Comparison of ENCODE assay signal across 17 cellular contexts in genomic region chr10:78116451-78116850, GRCh38.
DNase-seq lines count a peak whose midpoint lies in the region; ATAC-seq and TF ChIP-seq lines count a peak whose summit lies in the region.
"Had no signal": no experiment of that assay in that cellular context is flagged by ENCODE, and none has a peak within 500 bp of the region (broad histone marks: within the 10 kb centered on the region; RNA-seq: fewer than 3 reads in every experiment).

No MANE protein-coding gene starts in this region.

- no peak overlapping the region for H3K4me3 ChIP-seq in neural progenitor cell
- H3K4me3 ChIP-seq in CD8-positive, alpha-beta T cell (ENCODE audit: low read depth, low read length) = no peak overlapping the region
- H3K4me3 ChIP-seq in smooth muscle cell = no peak overlapping the region
- H3K4me3 ChIP-seq: BLaER1 treated with 17β-estradiol and CSF1 and Interleukin-3, amounts not matched to agents 10 nM and 100 nM; GM23248 had no signal

- peak; percentile 58 for DNase-seq in NCI-H2171 treated with DMSO at 0.1 percent for 48 hours (lab: John Stamatoyannopoulos, UW)
- DNase-seq in NCI-H2171 (lab: John Stamatoyannopoulos, UW) = no peak
- DNase-seq in NCI-H82 treated with DMSO at 0.1 percent for 48 hours (lab: John Stamatoyannopoulos, UW; ENCODE audit: unreplicated experiment) = peak; percentile 68
- DNase-seq in neural progenitor cell (ENCODE audit: low spot score) = no peak
- DNase-seq in glutamatergic neuron = no peak
- DNase-seq in CD8-positive, alpha-beta T cell = no peak
- no peak for DNase-seq in smooth muscle cell (lab: John Stamatoyannopoulos, UW; ENCODE audit: unreplicated experiment)
- DNase-seq: CD8-positive, alpha-beta memory T cell; COR-L47; DMS153; DMS79; GDM1; GM23248; H7; IMR-90 had no signal

- H3K36me3 Mint-ChIP-seq in neural progenitor cell (no peaks in the 10 kb centered on the region), glutamatergic neuron (ENCODE audit: unreplicated experiment) (peaks cover 5% of the 10 kb centered on the region)
- H3K36me3 Mint-ChIP-seq in CD8-positive, alpha-beta T cell = no peaks in the 10 kb centered on the region
- H3K36me3 Mint-ChIP-seq: CD8-positive, alpha-beta memory T cell had no signal

- H3K9me3 ChIP-seq in neural progenitor cell (ENCODE audit: low read depth) (no peaks in the 10 kb centered on the region), smooth muscle cell (replicated peaks; ENCODE audit: low read depth) (no peaks in the 10 kb centered on the region)
- H3K9me3 ChIP-seq in CD8-positive, alpha-beta T cell (ENCODE audit: low read length) = no peaks in the 10 kb centered on the region

- POLR2A ChIA-PET in CD8-positive, alpha-beta T cell (lab: Charles Lee) = no interaction called here

- 89% methylated on average over 2 of the region's 2 CpGs for WGBS in smooth muscle cell (ENCODE audit: low lambda C conversion rate)

- intact Hi-C loops in CD8-positive, alpha-beta T cell (cut with DNase I, micrococcal nuclease) = no loop called here

- H3K4me1 Mint-ChIP-seq in neural progenitor cell (no peaks in the 10 kb centered on the region), glutamatergic neuron (ENCODE audit: low read depth, unreplicated experiment) (no peaks in the 10 kb centered on the region)
- no peaks in the 10 kb centered on the region for H3K4me1 Mint-ChIP-seq in CD8-positive, alpha-beta T cell (ENCODE audit: low read depth)
- H3K4me1 Mint-ChIP-seq: B cell; CD8-positive, alpha-beta memory T cell had no signal

- H4K20me1 ChIP-seq in neural progenitor cell (ENCODE audit: low read depth) (no peaks in the 10 kb centered on the region), smooth muscle cell (ENCODE audit: low read depth) (no peaks in the 10 kb centered on the region)
- H4K20me1 ChIP-seq: BLaER1 treated with 17β-estradiol and CSF1 and Interleukin-3, amounts not matched to agents 10 nM and 100 nM had no signal

- H3K27me3 Mint-ChIP-seq in neural progenitor cell (ENCODE audit: insufficient read depth, low read depth) = peaks cover 3% of the 10 kb centered on the region
- H3K27me3 Mint-ChIP-seq in glutamatergic neuron (ENCODE audit: unreplicated experiment) = no peaks in the 10 kb centered on the region
- H3K27me3 Mint-ChIP-seq in CD8-positive, alpha-beta T cell (ENCODE audit: low read depth) = peaks cover 16% of the 10 kb centered on the region

- H3K4me2 ChIP-seq in neural progenitor cell (no peak overlapping the region), smooth muscle cell (no peak overlapping the region)
- H3K4me2 ChIP-seq: BLaER1 treated with 17β-estradiol and CSF1 and Interleukin-3, amounts not matched to agents 10 nM and 100 nM had no signal

- H3F3A ChIP-seq in neural progenitor cell (ENCODE audit: low read depth) (no peaks in the 10 kb centered on the region), smooth muscle cell (ENCODE audit: low read depth) (no peaks in the 10 kb centered on the region)

- no peaks in the 10 kb centered on the region for H3K4me1 ChIP-seq in neural progenitor cell
- H3K4me1 ChIP-seq in CD8-positive, alpha-beta T cell (ENCODE audit: insufficient read depth, low read length) = no peaks in the 10 kb centered on the region
- H3K4me1 ChIP-seq in smooth muscle cell (ENCODE audit: low read depth) = no peaks in the 10 kb centered on the region
- H3K4me1 ChIP-seq: BLaER1 treated with 17β-estradiol and CSF1 and Interleukin-3, amounts not matched to agents 10 nM and 100 nM had no signal

- H3K9ac ChIP-seq in neural progenitor cell (no peak overlapping the region), smooth muscle cell (ENCODE audit: low read depth) (no peak overlapping the region)
- H3K9ac ChIP-seq: BLaER1 treated with 17β-estradiol and CSF1 and Interleukin-3, amounts not matched to agents 10 nM and 100 nM; GM23248 had no signal

- H2AFZ ChIP-seq in neural progenitor cell (replicated peaks) = peak overlapping the region; percentile 4
- no peak overlapping the region for H2AFZ ChIP-seq in smooth muscle cell (ENCODE audit: low read depth)
- H2AFZ ChIP-seq: GM23248 had no signal

- TF ChIP-seq CTCF in neural progenitor cell (IDR thresholded peaks at IDR 0.05) = no peak
- no peak for TF ChIP-seq CTCF in glutamatergic neuron (IDR thresholded peaks at IDR 0.05; ENCODE audit: partially characterized antibody, unreplicated experiment)
- no peak for TF ChIP-seq CTCF in CD8-positive, alpha-beta T cell (IDR thresholded peaks at IDR 0.05)
- no peak for TF ChIP-seq CTCF in smooth muscle cell (IDR thresholded peaks at IDR 0.05; ENCODE audit: borderline replicate concordance, insufficient read depth, poor library complexity, severe bottlenecking)

- no peak for ATAC-seq in CD8-positive, alpha-beta T cell

- no peaks in the 10 kb centered on the region for H3K79me2 ChIP-seq in neural progenitor cell (ENCODE audit: low read depth)
- no peaks in the 10 kb centered on the region for H3K79me2 ChIP-seq in smooth muscle cell (ENCODE audit: low read depth)

- H3K27ac Mint-ChIP-seq in neural progenitor cell = no peak overlapping the region
- H3K27ac Mint-ChIP-seq in glutamatergic neuron (ENCODE audit: unreplicated experiment) = no peak overlapping the region
- H3K27ac Mint-ChIP-seq in CD8-positive, alpha-beta T cell = no peak overlapping the region
- H3K27ac Mint-ChIP-seq: B cell had no signal

- CTCF ChIA-PET in CD8-positive, alpha-beta T cell (lab: Charles Lee) = no interaction called here

- H3K27ac ChIP-seq in neural progenitor cell (no peak overlapping the region), smooth muscle cell (ENCODE audit: low read depth) (no peak overlapping the region)
- H3K27ac ChIP-seq in CD8-positive, alpha-beta T cell (ENCODE audit: low read depth, low read length) = no peak overlapping the region
- H3K27ac ChIP-seq: BLaER1 treated with 17β-estradiol and CSF1 and Interleukin-3, amounts not matched to agents 10 nM and 100 nM; GM23248 had no signal

- H3K4me3 Mint-ChIP-seq in neural progenitor cell (no peak overlapping the region), glutamatergic neuron (ENCODE audit: unreplicated experiment) (no peak overlapping the region)
- H3K4me3 Mint-ChIP-seq in CD8-positive, alpha-beta T cell = no peak overlapping the region
- H3K4me3 Mint-ChIP-seq: B cell; CD8-positive, alpha-beta memory T cell had no signal

- H3K9me3 Mint-ChIP-seq in neural progenitor cell (peaks cover 1% of the 10 kb centered on the region), glutamatergic neuron (ENCODE audit: unreplicated experiment) (no peaks in the 10 kb centered on the region)
- peaks cover 6% of the 10 kb centered on the region for H3K9me3 Mint-ChIP-seq in CD8-positive, alpha-beta T cell

- no peaks in the 10 kb centered on the region for H3K27me3 ChIP-seq in neural progenitor cell
- H3K27me3 ChIP-seq in CD8-positive, alpha-beta T cell (ENCODE audit: insufficient read depth, low read length) = no peaks in the 10 kb centered on the region
- H3K27me3 ChIP-seq in smooth muscle cell (ENCODE audit: low read depth) = peaks cover 6% of the 10 kb centered on the region
- H3K27me3 ChIP-seq: BLaER1 treated with 17β-estradiol and CSF1 and Interleukin-3, amounts not matched to agents 10 nM and 100 nM had no signal

- H3K36me3 ChIP-seq in neural progenitor cell = no peaks in the 10 kb centered on the region
- H3K36me3 ChIP-seq in CD8-positive, alpha-beta T cell (ENCODE audit: insufficient read depth, low read length) = no peaks in the 10 kb centered on the region
- H3K36me3 ChIP-seq in smooth muscle cell (ENCODE audit: low read depth) = no peaks in the 10 kb centered on the region
- H3K36me3 ChIP-seq: BLaER1 treated with 17β-estradiol and CSF1 and Interleukin-3, amounts not matched to agents 10 nM and 100 nM had no signal

Comparison
In these comparisons a context has a peak if more than half of its experiments do, and no peak if none do; other contexts are left out.
1. DNase-seq: peak in NCI-H2171 treated with DMSO at 0.1 percent for 48 hours (single experiment) and NCI-H82 treated with DMSO at 0.1 percent for 48 hours (single experiment); none in NCI-H2171 (single experiment), neural progenitor cell (single experiment), glutamatergic neuron (single experiment), CD8-positive, alpha-beta T cell (0 of 7) and smooth muscle cell (single experiment).